Comparison of ENCODE assay signal across 8 cellular contexts in genomic region chr9:72362118-72362531, GRCh38. TPM values are rescaled to one million over a fixed set of nuclear protein-coding genes. Genes with fewer than 3 reads are reported as not detected.
DNase-seq lines count a peak whose midpoint lies in the region; ATAC-seq and TF ChIP-seq lines count a peak whose summit lies in the region.

No MANE protein-coding gene starts in this region.

- peaks cover 87% of the 10 kb centered on the region for H3K4me1 ChIP-seq in left ventricle myocardium inferior
- peaks cover 52% of the 10 kb centered on the region for H3K4me1 ChIP-seq in body of pancreas
- H3K4me1 ChIP-seq in lower lobe of right lung, result peaks cover 59% of the 10 kb centered on the region
- peaks cover 8 to 18% of the 10 kb centered on the region in 2 donors for H3K4me1 ChIP-seq in uterus

- no peak for TF ChIP-seq CTCF in left ventricle myocardium inferior (IDR thresholded peaks at IDR 0.05; ENCODE audit: borderline replicate concordance)
- no peak for TF ChIP-seq CTCF in body of pancreas (IDR thresholded peaks at IDR 0.05)
- no peak for TF ChIP-seq CTCF in lower lobe of right lung (IDR thresholded peaks at IDR 0.05)
- TF ChIP-seq CTCF in uterus (IDR thresholded peaks at IDR 0.05), result no peak
- no peak for TF ChIP-seq CTCF in omental fat pad (IDR thresholded peaks at IDR 0.05)

- H3K27me3 ChIP-seq in left ventricle myocardium inferior (ENCODE audit: low read depth), result no peaks in the 10 kb centered on the region
- H3K27me3 ChIP-seq in body of pancreas, result no peaks in the 10 kb centered on the region
- no peaks in the 10 kb centered on the region for H3K27me3 ChIP-seq in lower lobe of right lung (ENCODE audit: low read depth)
- no peaks in the 10 kb centered on the region for H3K27me3 ChIP-seq in uterus

- intact Hi-C loops in left ventricle myocardium inferior (cut with micrococcal nuclease) (loop anchor here (10.0 kb wide), 1 partner anchor 213 kb away; no protein-coding TSS in a partner anchor), left ventricle myocardium superior (cut with micrococcal nuclease) (no loop called here), body of pancreas (cut with DNase I) (no loop called here), lower lobe of right lung (cut with DNase I) (no loop called here), uterus (cut with DNase I; ENCODE audit: low total_unique reads) (no loop called here)

- peak overlapping the region; percentile 86 for H3K4me3 ChIP-seq in left ventricle myocardium inferior
- peak overlapping the region in 1 of 2 donors; percentile 72 for H3K4me3 ChIP-seq in body of pancreas
- H3K4me3 ChIP-seq in lower lobe of right lung, result peak overlapping the region; percentile 78
- peak overlapping the region; percentile 47 to 73 for H3K4me3 ChIP-seq in uterus

- 2 to 6% methylated on average over 2 of the region's 2 CpGs for WGBS in body of pancreas, 2 donors

- H3K27ac ChIP-seq in left ventricle myocardium inferior (replicated peaks) (peak overlapping the region; percentile 100), body of pancreas (peak overlapping the region; percentile 99 to 100 (median 100)), lower lobe of right lung (peak overlapping the region; percentile 100), uterus (peak overlapping the region; percentile 99)

- no peak for DNase-seq in left ventricle myocardium inferior
- no peak for DNase-seq in left ventricle myocardium superior
- DNase-seq in body of pancreas, result no peak
- no peak for DNase-seq in lower lobe of right lung
- no peak for DNase-seq in uterus
- no peak for DNase-seq in omental fat pad (ENCODE audit: low spot score)
- no peak for DNase-seq in A172 (ENCODE audit: low spot score)

- ATAC-seq in left ventricle myocardium superior (no peak), body of pancreas (no peak), lower lobe of right lung (no peak), omental fat pad (ENCODE audit: low FRiP score) (no peak), HG03159 (IDR thresholded peaks at IDR 0.05; ENCODE audit: unreplicated experiment) (no peak)

- H3K36me3 ChIP-seq in left ventricle myocardium inferior (peaks cover 35% of the 10 kb centered on the region), body of pancreas (replicated peaks in 1 of 2; ENCODE audit: insufficient read depth in 1 of 2, low read depth in 2 of 2) (peaks cover 0 to 3% of the 10 kb centered on the region in 2 donors), lower lobe of right lung (peaks cover 34% of the 10 kb centered on the region), uterus (no peaks in the 10 kb centered on the region)

- TF ChIP-seq POLR2A in body of pancreas (IDR thresholded peaks at IDR 0.05), result no peak
- TF ChIP-seq POLR2A in uterus (IDR thresholded peaks at IDR 0.05), result no peak

- no peaks in the 10 kb centered on the region for H3K9me3 ChIP-seq in left ventricle myocardium inferior (replicated peaks)
- H3K9me3 ChIP-seq in body of pancreas, result no peaks in the 10 kb centered on the region
- H3K9me3 ChIP-seq in lower lobe of right lung, result no peaks in the 10 kb centered on the region
- no peaks in the 10 kb centered on the region for H3K9me3 ChIP-seq in uterus

RNA-seq across cellular contexts. Expression of gene ZFAND5, which starts 2.9 kb away (rescaled TPM):
- 183 TPM for total RNA-seq in left ventricle myocardium inferior
- 174 TPM for total RNA-seq in left ventricle myocardium superior
- 100 to 1,000 TPM in 1 of 2 donors, 10 to 100 TPM in 1; 89.2 to 172 TPM for total RNA-seq in body of pancreas
- total RNA-seq in lower lobe of right lung, result 206 TPM
- total RNA-seq in uterus, result 100 to 1,000 TPM in 3 of 4 donors, 10 to 100 TPM in 1; 58.7 to 189 (median 160) TPM
- 100 to 1,000 TPM; 251 to 647 (median 378) TPM for total RNA-seq in omental fat pad
- total RNA-seq in A172 (2014; rRNA removed; shearing (Covaris generic)), result 113 and 135 TPM in 2 replicates
